ENCODE assay signal across 14 cellular contexts in genomic region chr1:32676945-32677344, GRCh38. TPM values are rescaled to one million over a fixed set of nuclear protein-coding genes. Genes with fewer than 3 reads are reported as not detected.
A peak's percentile ranks its signal among the peaks of the same experiment; 100 is the strongest.
DNase-seq lines count a peak whose midpoint lies in the region; ATAC-seq and TF ChIP-seq lines count a peak whose summit lies in the region.
"Had no signal": no experiment of that assay in that cellular context is flagged by ENCODE, and none has a peak within 500 bp of the region (broad histone marks: within the 10 kb centered on the region; RNA-seq: fewer than 3 reads in every experiment).

No MANE protein-coding gene starts in this region.

- H3K27ac Mint-ChIP-seq in activated T-cell treated with anti-CD3 and anti-CD28 coated beads, Interleukin-2, amount 50 U/mL, for 24 hours = peak overlapping the region; percentile 29
- H3K27ac Mint-ChIP-seq: CD4-positive, alpha-beta T cell; GM23338 had no signal

- H3K4me1 Mint-ChIP-seq in activated T-cell treated with anti-CD3 and anti-CD28 coated beads, Interleukin-2, amount 50 U/mL, for 24 hours (ENCODE audit: low read depth) = peaks cover 7% of the 10 kb centered on the region
- no peaks in the 10 kb centered on the region for H3K4me1 Mint-ChIP-seq in activated T-cell treated with anti-CD3 and anti-CD28 coated beads, Interleukin-2, amount 50 U/mL, for 4 hours (ENCODE audit: low read depth)
- H3K4me1 Mint-ChIP-seq: GM23338 had no signal

- no peak for DNase-seq in activated T-cell treated with anti-CD3 and anti-CD28 coated beads, Interleukin-2, amount 50 U/mL, for 24 hours
- no peak for DNase-seq in activated T-cell treated with anti-CD3 and anti-CD28 coated beads, Interleukin-2, amount 50 U/mL, for 4 hours
- DNase-seq in left lung = no peak
- no peak for DNase-seq in thoracic aorta (ENCODE audit: low spot score)
- no peak for DNase-seq in SIG-M5 treated with dmso at 0.1 percent for 504 hours (lab: John Stamatoyannopoulos, UW; ENCODE audit: unreplicated experiment)
- DNase-seq in stimulated activated CD8-positive, alpha-beta memory T cell treated with anti-CD3 and anti-CD28 coated beads, Interleukin-4, amount 100 ng/mL, for 48 hours = no peak
- DNase-seq: ACHN; Calu3; CD4-positive, alpha-beta T cell; DMS 273 treated with DMSO at 0.1 percent for 48 hours; H7 had no signal

- peaks cover 96% of the 10 kb centered on the region for H3K36me3 Mint-ChIP-seq in activated T-cell treated with anti-CD3 and anti-CD28 coated beads, Interleukin-2, amount 50 U/mL, for 24 hours (ENCODE audit: low read depth)
- H3K36me3 Mint-ChIP-seq in activated T-cell treated with anti-CD3 and anti-CD28 coated beads, Interleukin-2, amount 50 U/mL, for 4 hours (ENCODE audit: insufficient read depth) = peaks cover 52% of the 10 kb centered on the region

- H3K36me3 ChIP-seq in left lung (peaks cover 0 to 99% of the 10 kb centered on the region in 2 donors), thoracic aorta (peaks cover 48% of the 10 kb centered on the region)

- H3K4me1 ChIP-seq in left lung (peaks cover 3 to 10% of the 10 kb centered on the region in 2 donors), thoracic aorta (ENCODE audit: control insufficient read depth in 1 of 2, low read depth in 2 of 2) (peaks cover 0 to 14% of the 10 kb centered on the region in 2 donors)
- H3K4me1 ChIP-seq: BLaER1 treated with 17β-estradiol and CSF1 and Interleukin-3, amounts not matched to agents 10 nM and 100 nM had no signal

- H3K27me3 ChIP-seq in left lung (no peaks in the 10 kb centered on the region), thoracic aorta (replicated peaks; ENCODE audit: insufficient read depth) (no peaks in the 10 kb centered on the region)
- H3K27me3 ChIP-seq: BLaER1 treated with 17β-estradiol and CSF1 and Interleukin-3, amounts not matched to agents 10 nM and 100 nM had no signal

- H3K9me3 Mint-ChIP-seq in activated T-cell treated with anti-CD3 and anti-CD28 coated beads, Interleukin-2, amount 50 U/mL, for 24 hours = no peaks in the 10 kb centered on the region
- H3K9me3 Mint-ChIP-seq in activated T-cell treated with anti-CD3 and anti-CD28 coated beads, Interleukin-2, amount 50 U/mL, for 4 hours = no peaks in the 10 kb centered on the region
- H3K9me3 Mint-ChIP-seq: CD4-positive, alpha-beta T cell; GM23338 had no signal

- TF ChIP-seq CTCF in left lung (IDR thresholded peaks at IDR 0.05) = no peak
- TF ChIP-seq CTCF in thoracic aorta (IDR thresholded peaks at IDR 0.05) = no peak

- H3K9me3 ChIP-seq in left lung (no peaks in the 10 kb centered on the region), thoracic aorta (no peaks in the 10 kb centered on the region)
- H3K9me3 ChIP-seq: BLaER1 treated with 17β-estradiol and CSF1 and Interleukin-3, amounts not matched to agents 10 nM and 100 nM had no signal

- ATAC-seq in activated T-cell treated with anti-CD3 and anti-CD28 coated beads, Interleukin-2, amount 50 U/mL, for 4 hours = no peak
- ATAC-seq in left lung = peak; percentile 90
- ATAC-seq in thoracic aorta (ENCODE audit: insufficient number of reproducible peaks, low FRiP score, low read depth) = no peak
- no peak for ATAC-seq in GM18520 (IDR thresholded peaks at IDR 0.05; ENCODE audit: unreplicated experiment)
- ATAC-seq: GM23338 had no signal

- H3K4me3 ChIP-seq in left lung (no peak overlapping the region), thoracic aorta (no peak overlapping the region)
- H3K4me3 ChIP-seq: BLaER1 treated with 17β-estradiol and CSF1 and Interleukin-3, amounts not matched to agents 10 nM and 100 nM; GM23338 had no signal

- intact Hi-C loops in left lung (cut with DNase I) = no loop called here

- H3K27ac ChIP-seq in left lung (peak overlapping the region in 1 of 2 donors; percentile 10), thoracic aorta (peak overlapping the region; percentile 3 to 15)
- H3K27ac ChIP-seq: BLaER1 treated with 17β-estradiol and CSF1 and Interleukin-3, amounts not matched to agents 10 nM and 100 nM had no signal

- no peaks in the 10 kb centered on the region for H3K27me3 Mint-ChIP-seq in activated T-cell treated with anti-CD3 and anti-CD28 coated beads, Interleukin-2, amount 50 U/mL, for 24 hours
- H3K27me3 Mint-ChIP-seq in activated T-cell treated with anti-CD3 and anti-CD28 coated beads, Interleukin-2, amount 50 U/mL, for 4 hours (ENCODE audit: low read depth) = no peaks in the 10 kb centered on the region
- H3K27me3 Mint-ChIP-seq: CD4-positive, alpha-beta T cell had no signal

- H3K4me3 Mint-ChIP-seq in activated T-cell treated with anti-CD3 and anti-CD28 coated beads, Interleukin-2, amount 50 U/mL, for 24 hours = no peak overlapping the region
- H3K4me3 Mint-ChIP-seq in activated T-cell treated with anti-CD3 and anti-CD28 coated beads, Interleukin-2, amount 50 U/mL, for 4 hours = no peak overlapping the region
- H3K4me3 Mint-ChIP-seq: CD4-positive, alpha-beta T cell; GM23338 had no signal

RNA-seq across cellular contexts. Expression of gene SYNC, which starts 25.6 kb away (rescaled TPM):
- not detected for total RNA-seq in activated T-cell treated with anti-CD3 and anti-CD28 coated beads, Interleukin-2, amount 50 U/mL, for 4 hours
- 10 to 100 TPM; 11.9 to 19.9 TPM for total RNA-seq in left lung
- total RNA-seq in thoracic aorta = 100 to 1,000 TPM in 1 of 2 donors, 10 to 100 TPM in 1; 71.5 to 119 TPM
- total RNA-seq: CD4-positive, alpha-beta T cell; GM23338 had no signal

RNA-seq across cellular contexts. Expression of gene RBBP4, which starts 25.9 kb away (rescaled TPM):
- 100 to 1,000 TPM; 243 to 248 (median 243) TPM for total RNA-seq in activated T-cell treated with anti-CD3 and anti-CD28 coated beads, Interleukin-2, amount 50 U/mL, for 4 hours
- 100 to 1,000 TPM; 166 to 176 TPM for total RNA-seq in left lung
- total RNA-seq in thoracic aorta = 10 to 100 TPM; 66.9 to 80.8 TPM

RNA-seq across cellular contexts. Expression of gene ZBTB8OS, which starts 26.6 kb away (rescaled TPM):
- 10 to 100 TPM; 54.2 to 66.4 (median 54.6) TPM for total RNA-seq in activated T-cell treated with anti-CD3 and anti-CD28 coated beads, Interleukin-2, amount 50 U/mL, for 4 hours
- 10 to 100 TPM; 41.4 to 45.0 TPM for total RNA-seq in left lung
- total RNA-seq in thoracic aorta = 10 to 100 TPM; 29.8 to 48.2 TPM

Comparison
In these comparisons a context has a peak if more than half of its experiments do, and no peak if none do; other contexts are left out.
1. RNA of gene SYNC, which starts 25.6 kb away (total RNA-seq): 71.5 to 119 TPM in thoracic aorta and 11.9 to 19.9 TPM in left lung; not detected in activated T-cell treated with anti-CD3 and anti-CD28 coated beads, Interleukin-2, amount 50 U/mL, for 4 hours; every median in the first group is over 10 times any median in the second.